Comparison of ENCODE assay signal across 1 cellular context in genomic region chr12:56160160-56160763, GRCh38.
TF ChIP-seq lines count a peak whose summit lies in the region.

No MANE protein-coding gene starts in this region.

TF ChIP-seq in GM12878, 131 proteins besides CTCF, POLR2A, EP300 and RAD21 (continued from another document):
- TF ChIP-seq CUX1 (IDR thresholded peaks at IDR 0.05; ENCODE audit: insufficient replicate concordance, low read depth, low read length) (no peak), WRNIP1 (IDR thresholded peaks at IDR 0.05; ENCODE audit: borderline replicate concordance, low read depth, low read length) (no peak), ATF7 (IDR thresholded peaks at IDR 0.05; ENCODE audit: low read depth) (no peak), RCOR1 (conservative IDR thresholded peaks at IDR 0.05; ENCODE audit: low read depth, low read length) (no peak), ZZZ3 (IDR thresholded peaks at IDR 0.05; ENCODE audit: control insufficient read depth, insufficient read length, low read depth) (no peak), BACH1 (IDR thresholded peaks at IDR 0.05; ENCODE audit: borderline replicate concordance) (no peak), IRF4 (IDR thresholded peaks at IDR 0.05; ENCODE audit: low read depth, low read length) (no peak)
- TF ChIP-seq, protein P1, sequence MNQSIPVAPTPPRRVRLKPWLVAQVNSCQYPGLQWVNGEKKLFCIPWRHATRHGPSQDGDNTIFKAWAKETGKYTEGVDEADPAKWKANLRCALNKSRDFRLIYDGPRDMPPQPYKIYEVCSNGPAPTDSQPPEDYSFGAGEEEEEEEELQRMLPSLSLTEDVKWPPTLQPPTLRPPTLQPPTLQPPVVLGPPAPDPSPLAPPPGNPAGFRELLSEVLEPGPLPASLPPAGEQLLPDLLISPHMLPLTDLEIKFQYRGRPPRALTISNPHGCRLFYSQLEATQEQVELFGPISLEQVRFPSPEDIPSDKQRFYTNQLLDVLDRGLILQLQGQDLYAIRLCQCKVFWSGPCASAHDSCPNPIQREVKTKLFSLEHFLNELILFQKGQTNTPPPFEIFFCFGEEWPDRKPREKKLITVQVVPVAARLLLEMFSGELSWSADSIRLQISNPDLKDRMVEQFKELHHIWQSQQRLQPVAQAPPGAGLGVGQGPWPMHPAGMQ (IDR thresholded peaks at IDR 0.05; ENCODE audit: borderline replicate concordance): no peak
